In the genomic region with DNA sequence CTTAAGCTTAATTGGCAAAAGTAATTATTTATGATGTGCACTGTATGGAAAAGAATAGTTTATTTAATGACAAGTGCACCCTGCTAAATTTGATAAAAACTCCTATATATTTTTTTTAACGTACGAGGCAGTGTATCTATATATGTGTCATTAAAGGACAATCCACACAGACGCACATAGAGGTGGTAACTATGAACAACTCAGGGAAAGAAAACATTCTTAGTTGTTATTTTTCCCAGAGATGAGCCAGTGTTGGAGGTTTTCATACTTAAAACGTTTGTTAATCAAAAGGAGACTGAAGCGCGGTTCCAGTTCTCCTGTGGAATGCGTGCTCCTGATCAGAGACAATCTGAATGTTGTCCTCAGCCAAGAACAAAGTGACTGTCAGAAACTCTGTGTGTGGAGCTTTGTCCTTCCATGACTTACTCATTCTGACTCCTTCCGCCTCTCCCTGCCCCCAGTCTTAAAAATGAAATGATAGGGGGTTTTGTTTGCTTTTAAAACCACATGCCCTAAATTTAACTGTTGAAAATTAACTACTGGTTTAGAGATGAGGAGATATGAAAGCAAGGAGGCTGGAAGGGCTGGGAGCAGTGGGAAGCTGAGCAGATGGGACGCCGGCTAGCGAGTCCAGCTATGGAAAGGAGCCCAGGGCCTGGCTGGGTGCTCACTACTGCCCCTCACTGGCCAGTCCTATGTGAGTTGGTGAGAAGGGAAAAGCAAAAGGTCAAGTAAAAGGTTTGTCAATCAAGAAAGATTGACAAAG, we compare ENCODE assay signal across 1 cellular context.
TF ChIP-seq lines count a peak whose summit lies in the region.

No MANE protein-coding gene starts in this region.

TF ChIP-seq in HepG2, 621 proteins besides CTCF, POLR2A, EP300 and RAD21 (continued from another document and continues in another):
- TF ChIP-seq ZNF512 (CRISPR knock-in tag; IDR thresholded peaks at IDR 0.05) = no peak
- TF ChIP-seq NFATC3 (CRISPR knock-in tag; IDR thresholded peaks at IDR 0.05) = no peak
- peak; percentile 42 for TF ChIP-seq CCAR2 (optimal IDR thresholded peaks at IDR 0.05; ENCODE audit: low read depth, low read length)
- TF ChIP-seq CREB3 (CRISPR knock-in tag; IDR thresholded peaks at IDR 0.05) = no peak
- no peak for TF ChIP-seq RBAK (CRISPR knock-in tag; IDR thresholded peaks at IDR 0.05)
- no peak for TF ChIP-seq BORCS8-MEF2B (CRISPR knock-in tag; IDR thresholded peaks at IDR 0.05)
- TF ChIP-seq SNAI1 (CRISPR knock-in tag; IDR thresholded peaks at IDR 0.05; ENCODE audit: borderline replicate concordance) = no peak
- no peak for TF ChIP-seq PHB2 (IDR thresholded peaks at IDR 0.05; ENCODE audit: partially characterized antibody)
- no peak for TF ChIP-seq SP2 (CRISPR knock-in tag; IDR thresholded peaks at IDR 0.05)
- TF ChIP-seq SNAPC2 (CRISPR knock-in tag; IDR thresholded peaks at IDR 0.05) = no peak
- TF ChIP-seq ZBTB7B (CRISPR knock-in tag; IDR thresholded peaks at IDR 0.05) = no peak
- TF ChIP-seq, protein P1, sequence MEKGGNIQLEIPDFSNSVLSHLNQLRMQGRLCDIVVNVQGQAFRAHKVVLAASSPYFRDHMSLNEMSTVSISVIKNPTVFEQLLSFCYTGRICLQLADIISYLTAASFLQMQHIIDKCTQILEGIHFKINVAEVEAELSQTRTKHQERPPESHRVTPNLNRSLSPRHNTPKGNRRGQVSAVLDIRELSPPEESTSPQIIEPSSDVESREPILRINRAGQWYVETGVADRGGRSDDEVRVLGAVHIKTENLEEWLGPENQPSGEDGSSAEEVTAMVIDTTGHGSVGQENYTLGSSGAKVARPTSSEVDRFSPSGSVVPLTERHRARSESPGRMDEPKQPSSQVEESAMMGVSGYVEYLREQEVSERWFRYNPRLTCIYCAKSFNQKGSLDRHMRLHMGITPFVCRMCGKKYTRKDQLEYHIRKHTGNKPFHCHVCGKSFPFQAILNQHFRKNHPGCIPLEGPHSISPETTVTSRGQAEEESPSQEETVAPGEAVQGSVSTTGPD (CRISPR knock-in tag; IDR thresholded peaks at IDR 0.05) = no peak
- no peak for TF ChIP-seq ZNF232 (CRISPR knock-in tag; IDR thresholded peaks at IDR 0.05; ENCODE audit: borderline replicate concordance)
- TF ChIP-seq, protein P2, sequence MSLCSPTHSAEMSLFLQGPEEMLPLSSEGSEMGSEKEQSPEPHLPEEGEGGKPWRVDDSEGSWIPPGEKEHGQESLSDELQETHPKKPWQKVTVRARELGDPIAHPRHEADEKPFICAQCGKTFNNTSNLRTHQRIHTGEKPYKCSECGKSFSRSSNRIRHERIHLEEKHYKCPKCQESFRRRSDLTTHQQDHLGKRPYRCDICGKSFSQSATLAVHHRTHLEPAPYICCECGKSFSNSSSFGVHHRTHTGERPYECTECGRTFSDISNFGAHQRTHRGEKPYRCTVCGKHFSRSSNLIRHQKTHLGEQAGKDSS (CRISPR knock-in tag; IDR thresholded peaks at IDR 0.05; ENCODE audit: borderline replicate concordance, low read depth) = no peak
- TF ChIP-seq, protein P3, sequence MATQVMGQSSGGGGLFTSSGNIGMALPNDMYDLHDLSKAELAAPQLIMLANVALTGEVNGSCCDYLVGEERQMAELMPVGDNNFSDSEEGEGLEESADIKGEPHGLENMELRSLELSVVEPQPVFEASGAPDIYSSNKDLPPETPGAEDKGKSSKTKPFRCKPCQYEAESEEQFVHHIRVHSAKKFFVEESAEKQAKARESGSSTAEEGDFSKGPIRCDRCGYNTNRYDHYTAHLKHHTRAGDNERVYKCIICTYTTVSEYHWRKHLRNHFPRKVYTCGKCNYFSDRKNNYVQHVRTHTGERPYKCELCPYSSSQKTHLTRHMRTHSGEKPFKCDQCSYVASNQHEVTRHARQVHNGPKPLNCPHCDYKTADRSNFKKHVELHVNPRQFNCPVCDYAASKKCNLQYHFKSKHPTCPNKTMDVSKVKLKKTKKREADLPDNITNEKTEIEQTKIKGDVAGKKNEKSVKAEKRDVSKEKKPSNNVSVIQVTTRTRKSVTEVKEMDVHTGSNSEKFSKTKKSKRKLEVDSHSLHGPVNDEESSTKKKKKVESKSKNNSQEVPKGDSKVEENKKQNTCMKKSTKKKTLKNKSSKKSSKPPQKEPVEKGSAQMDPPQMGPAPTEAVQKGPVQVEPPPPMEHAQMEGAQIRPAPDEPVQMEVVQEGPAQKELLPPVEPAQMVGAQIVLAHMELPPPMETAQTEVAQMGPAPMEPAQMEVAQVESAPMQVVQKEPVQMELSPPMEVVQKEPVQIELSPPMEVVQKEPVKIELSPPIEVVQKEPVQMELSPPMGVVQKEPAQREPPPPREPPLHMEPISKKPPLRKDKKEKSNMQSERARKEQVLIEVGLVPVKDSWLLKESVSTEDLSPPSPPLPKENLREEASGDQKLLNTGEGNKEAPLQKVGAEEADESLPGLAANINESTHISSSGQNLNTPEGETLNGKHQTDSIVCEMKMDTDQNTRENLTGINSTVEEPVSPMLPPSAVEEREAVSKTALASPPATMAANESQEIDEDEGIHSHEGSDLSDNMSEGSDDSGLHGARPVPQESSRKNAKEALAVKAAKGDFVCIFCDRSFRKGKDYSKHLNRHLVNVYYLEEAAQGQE (IDR thresholded peaks at IDR 0.05; ENCODE audit: borderline replicate concordance in 1 of 2, low read depth in 1 of 2, low read length in 2 of 2) = no peak
- TF ChIP-seq SCMH1 (CRISPR knock-in tag; IDR thresholded peaks at IDR 0.05; ENCODE audit: borderline replicate concordance) = no peak
- no peak; the same call in 1 of the 2 replicates for TF ChIP-seq CHD4 (IDR thresholded peaks at IDR 0.05; ENCODE audit: borderline replicate concordance, low read length)
- TF ChIP-seq REPIN1 (CRISPR knock-in tag; IDR thresholded peaks at IDR 0.05; ENCODE audit: borderline replicate concordance, low read depth) = no peak
- no peak for TF ChIP-seq ZBTB42 (CRISPR knock-in tag; IDR thresholded peaks at IDR 0.05)
- TF ChIP-seq ZNF337 (CRISPR knock-in tag; IDR thresholded peaks at IDR 0.05; ENCODE audit: borderline replicate concordance, low read depth) = no peak
- peak; percentile 36; the same call in 1 of the 2 replicates for TF ChIP-seq SAP130 (CRISPR knock-in tag; IDR thresholded peaks at IDR 0.05; ENCODE audit: low read depth)
- no peak for TF ChIP-seq ZNF451 (CRISPR knock-in tag; IDR thresholded peaks at IDR 0.05)
- no peak for TF ChIP-seq ZNF773 (CRISPR knock-in tag; IDR thresholded peaks at IDR 0.05; ENCODE audit: borderline replicate concordance)
- TF ChIP-seq ZNF503 (CRISPR knock-in tag; IDR thresholded peaks at IDR 0.05) = no peak
- no peak for TF ChIP-seq DMTF1 (CRISPR knock-in tag; IDR thresholded peaks at IDR 0.05)
- no peak for TF ChIP-seq GFI1 (CRISPR knock-in tag; IDR thresholded peaks at IDR 0.05; ENCODE audit: borderline replicate concordance)
- TF ChIP-seq, protein P4, sequence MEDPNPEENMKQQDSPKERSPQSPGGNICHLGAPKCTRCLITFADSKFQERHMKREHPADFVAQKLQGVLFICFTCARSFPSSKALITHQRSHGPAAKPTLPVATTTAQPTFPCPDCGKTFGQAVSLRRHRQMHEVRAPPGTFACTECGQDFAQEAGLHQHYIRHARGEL (CRISPR knock-in tag; IDR thresholded peaks at IDR 0.05) = no peak
- TF ChIP-seq XRCC5 (optimal IDR thresholded peaks at IDR 0.05; ENCODE audit: low read length) = peak; percentile 93
- TF ChIP-seq SOX5 (CRISPR knock-in tag; IDR thresholded peaks at IDR 0.05; ENCODE audit: borderline replicate concordance) = peak; percentile 77; the same call in 1 of the 2 replicates
- TF ChIP-seq GATAD1 (CRISPR knock-in tag; IDR thresholded peaks at IDR 0.05) = no peak; the same call in 1 of the 2 replicates
- no peak for TF ChIP-seq ZNF33B (CRISPR knock-in tag; IDR thresholded peaks at IDR 0.05)
- TF ChIP-seq KLF6 (CRISPR knock-in tag; IDR thresholded peaks at IDR 0.05) = no peak
- TF ChIP-seq HMG20A (CRISPR knock-in tag; IDR thresholded peaks at IDR 0.05; ENCODE audit: borderline replicate concordance) = peak; percentile 53; the same call in 1 of the 2 replicates
- TF ChIP-seq CCDC6 (CRISPR knock-in tag; IDR thresholded peaks at IDR 0.05) = no peak
- TF ChIP-seq KAT8 (CRISPR knock-in tag; IDR thresholded peaks at IDR 0.05) = peak; percentile 42; the same call in 1 of the 2 replicates
- no peak for TF ChIP-seq NONO (IDR thresholded peaks at IDR 0.05)
- TF ChIP-seq NONO (CRISPR knock-in tag; conservative IDR thresholded peaks at IDR 0.05) = no peak; the same call in 1 of the 2 replicates
- TF ChIP-seq FOXA3 (CRISPR knock-in tag; IDR thresholded peaks at IDR 0.05) = no peak
- TF ChIP-seq, protein P5, sequence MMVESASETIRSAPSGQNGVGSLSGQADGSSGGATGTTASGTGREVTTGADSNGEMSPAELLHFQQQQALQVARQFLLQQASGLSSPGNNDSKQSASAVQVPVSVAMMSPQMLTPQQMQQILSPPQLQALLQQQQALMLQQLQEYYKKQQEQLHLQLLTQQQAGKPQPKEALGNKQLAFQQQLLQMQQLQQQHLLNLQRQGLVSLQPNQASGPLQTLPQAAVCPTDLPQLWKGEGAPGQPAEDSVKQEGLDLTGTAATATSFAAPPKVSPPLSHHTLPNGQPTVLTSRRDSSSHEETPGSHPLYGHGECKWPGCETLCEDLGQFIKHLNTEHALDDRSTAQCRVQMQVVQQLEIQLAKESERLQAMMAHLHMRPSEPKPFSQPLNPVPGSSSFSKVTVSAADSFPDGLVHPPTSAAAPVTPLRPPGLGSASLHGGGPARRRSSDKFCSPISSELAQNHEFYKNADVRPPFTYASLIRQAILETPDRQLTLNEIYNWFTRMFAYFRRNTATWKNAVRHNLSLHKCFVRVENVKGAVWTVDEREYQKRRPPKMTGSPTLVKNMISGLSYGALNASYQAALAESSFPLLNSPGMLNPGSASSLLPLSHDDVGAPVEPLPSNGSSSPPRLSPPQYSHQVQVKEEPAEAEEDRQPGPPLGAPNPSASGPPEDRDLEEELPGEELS (CRISPR knock-in tag; IDR thresholded peaks at IDR 0.05) = peak; percentile 43
- no peak for TF ChIP-seq ZSCAN12 (CRISPR knock-in tag; IDR thresholded peaks at IDR 0.05)
- TF ChIP-seq MBNL3 (CRISPR knock-in tag; conservative IDR thresholded peaks at IDR 0.05) = no peak
- no peak for TF ChIP-seq ZFP41 (CRISPR knock-in tag; IDR thresholded peaks at IDR 0.05; ENCODE audit: borderline replicate concordance)
- 0 out of 2 replicates have a peak, but pooled peaks have one; percentile 38 for TF ChIP-seq ARID3A (IDR thresholded peaks at IDR 0.05; ENCODE audit: low read depth, low read length)
- 0 out of 2 replicates have a peak, but pooled peaks have one; percentile 33 for TF ChIP-seq DNMT3B (CRISPR knock-in tag; conservative IDR thresholded peaks at IDR 0.05)
- no peak for TF ChIP-seq ZNF562 (CRISPR knock-in tag; IDR thresholded peaks at IDR 0.05; ENCODE audit: borderline replicate concordance)
- no peak for TF ChIP-seq NFRKB (IDR thresholded peaks at IDR 0.05)
